ENCODE assay signal across 9 cellular contexts in genomic region chr6:35140991-35141720, GRCh38. TPM values are rescaled to one million over a fixed set of nuclear protein-coding genes. Genes with fewer than 3 reads are reported as not detected.
A peak's percentile ranks its signal among the peaks of the same experiment; 100 is the strongest.
DNase-seq lines count a peak whose midpoint lies in the region; ATAC-seq and TF ChIP-seq lines count a peak whose summit lies in the region.
"Had no signal": no experiment of that assay in that cellular context is flagged by ENCODE, and none has a peak within 500 bp of the region (broad histone marks: within the 10 kb centered on the region; RNA-seq: fewer than 3 reads in every experiment).

Gene TCP11, minus strand, starts transcription at chr6:35141339. Its CDS starts 469 bp downstream, at chr6:35140870.

- no peak within 1 kb of the TSS for H3K23ac ChIP-seq in mesendoderm (ENCODE audit: low read length)

- no peak within 1 kb of the TSS for H3K4me2 ChIP-seq in mesendoderm (ENCODE audit: low read length)

- H2BK15ac ChIP-seq in mesendoderm (replicated peaks; ENCODE audit: low read depth): no peak within 1 kb of the TSS

- H2BK5ac ChIP-seq in mesendoderm (ENCODE audit: low read length): no peak within 1 kb of the TSS

- H3K9me3 ChIP-seq in RWPE2 (ENCODE audit: severe bottlenecking) (no peaks in the 10 kb centered on the region), adipocyte (ENCODE audit: control insufficient read depth, low read length) (no peaks in the 10 kb centered on the region), thoracic aorta (no peaks in the 10 kb centered on the region)
- H3K9me3 ChIP-seq: ascending aorta had no signal

- H4K5ac ChIP-seq in mesendoderm (ENCODE audit: low read length): no peak within 1 kb of the TSS

- peak within 1 kb of the TSS; percentile 64 for H3K18ac ChIP-seq in mesendoderm (ENCODE audit: low read length)

- ATAC-seq in RWPE2 (ENCODE audit: low read depth) (no peak), thoracic aorta (ENCODE audit: insufficient number of reproducible peaks, low FRiP score, low read depth) (no peak), GM18520 (IDR thresholded peaks at IDR 0.05; ENCODE audit: unreplicated experiment) (no peak), HG03571 (IDR thresholded peaks at IDR 0.05; ENCODE audit: unreplicated experiment) (no peak), HG02623 (IDR thresholded peaks at IDR 0.05; ENCODE audit: unreplicated experiment) (no peak), HG02678 (IDR thresholded peaks at IDR 0.05; ENCODE audit: unreplicated experiment) (no peak)

- DNase-seq in RWPE2 (ENCODE audit: low spot score) (peak; percentile 53), adipocyte (ENCODE audit: low read depth) (no peak), mesendoderm (peak; percentile 56), thoracic aorta (ENCODE audit: low spot score) (no peak)

- H3K79me1 ChIP-seq in mesendoderm (ENCODE audit: low read length): no peaks in the 10 kb centered on the region

- no peak within 1 kb of the TSS for H3K27ac ChIP-seq in RWPE2 (ENCODE audit: poor library complexity, severe bottlenecking)
- no peak within 1 kb of the TSS for H3K27ac ChIP-seq in mesendoderm (ENCODE audit: low read depth, low read length)
- no peak within 1 kb of the TSS for H3K27ac ChIP-seq in thoracic aorta
- H3K27ac ChIP-seq: ascending aorta had no signal

- WGBS in mesendoderm (ENCODE audit: extremely low coverage, insufficient coverage, low lambda C conversion rate): no CpG with 5 or more reads among the region's 74 CpGs

- TF ChIP-seq CTCF in RWPE2 (IDR thresholded peaks at IDR 0.05; ENCODE audit: poor library complexity, severe bottlenecking) (no peak), thoracic aorta (IDR thresholded peaks at IDR 0.05) (no peak)

- peak within 1 kb of the TSS; percentile 56 for H3K56ac ChIP-seq in mesendoderm (ENCODE audit: low read length)

- H3K4me3 ChIP-seq in RWPE2 (ENCODE audit: severe bottlenecking): no peak within 1 kb of the TSS
- H3K4me3 ChIP-seq in adipocyte (ENCODE audit: low read length): no peak within 1 kb of the TSS
- no peak within 1 kb of the TSS for H3K4me3 ChIP-seq in mesendoderm (ENCODE audit: low read length)
- H3K4me3 ChIP-seq in thoracic aorta: peak within 1 kb of the TSS; percentile 50

- no peaks in the 10 kb centered on the region for H3K27me3 ChIP-seq in RWPE2 (ENCODE audit: insufficient read depth, poor library complexity, severe bottlenecking)
- H3K27me3 ChIP-seq in adipocyte (replicated peaks; ENCODE audit: control insufficient read depth, insufficient read depth, low read length): no peaks in the 10 kb centered on the region
- no peaks in the 10 kb centered on the region for H3K27me3 ChIP-seq in mesendoderm (ENCODE audit: insufficient read depth, low read length, poor library complexity)
- no peaks in the 10 kb centered on the region for H3K27me3 ChIP-seq in thoracic aorta (replicated peaks; ENCODE audit: insufficient read depth)
- H3K27me3 ChIP-seq: ascending aorta had no signal

- H3K9ac ChIP-seq in adipocyte (ENCODE audit: low read length) (peak within 1 kb of the TSS; percentile 39), mesendoderm (ENCODE audit: low read length) (no peak within 1 kb of the TSS)

- no peak within 1 kb of the TSS for H3K4ac ChIP-seq in mesendoderm (ENCODE audit: low read depth, low read length)

- H2AK5ac ChIP-seq in mesendoderm (ENCODE audit: low read length): no peak within 1 kb of the TSS

- H3K36me3 ChIP-seq in RWPE2 (ENCODE audit: low read depth): no peaks in the 10 kb centered on the region
- no peaks in the 10 kb centered on the region for H3K36me3 ChIP-seq in adipocyte (ENCODE audit: control insufficient read depth, insufficient read depth, low read length, severe bottlenecking)
- no peaks in the 10 kb centered on the region for H3K36me3 ChIP-seq in mesendoderm (ENCODE audit: control insufficient read depth, insufficient read depth, low read length)
- no peaks in the 10 kb centered on the region for H3K36me3 ChIP-seq in thoracic aorta
- H3K36me3 ChIP-seq: ascending aorta had no signal

- no peak within 1 kb of the TSS for H2BK120ac ChIP-seq in mesendoderm (ENCODE audit: low read depth, low read length)

- H4K8ac ChIP-seq in mesendoderm (ENCODE audit: low read depth, low read length): no peak within 1 kb of the TSS

- H3K79me2 ChIP-seq in mesendoderm (ENCODE audit: control insufficient read depth, insufficient read depth, low read length): no peaks in the 10 kb centered on the region

- no peaks in the 10 kb centered on the region for H3K4me1 ChIP-seq in RWPE2 (ENCODE audit: insufficient read depth, poor library complexity, severe bottlenecking)
- H3K4me1 ChIP-seq in adipocyte (ENCODE audit: control insufficient read depth, insufficient read depth, low read length): peaks cover 15% of the 10 kb centered on the region
- no peaks in the 10 kb centered on the region for H3K4me1 ChIP-seq in mesendoderm (ENCODE audit: control insufficient read depth, low read depth, low read length)
- H3K4me1 ChIP-seq in thoracic aorta (ENCODE audit: control insufficient read depth in 1 of 2, low read depth in 2 of 2): peaks cover 0 to 15% of the 10 kb centered on the region in 2 donors

RNA-seq across cellular contexts. Expression of gene TCP11, which starts in this region (rescaled TPM):
- polyA plus RNA-seq in mesendoderm (2013, experiment 1 of 2): 0.08 TPM
- polyA plus RNA-seq in mesendoderm (2013, experiment 2 of 2): 0.06 TPM
- total RNA-seq in thoracic aorta: not detected

Comparison
In these comparisons a context has a peak if more than half of its experiments do, and no peak if none do; other contexts are left out.
1. DNase-seq: peak in RWPE2 (single experiment) and mesendoderm (single experiment); none in adipocyte (single experiment) and thoracic aorta (single experiment).